Comparison of ENCODE assay signal across 22 cellular contexts in the genomic region with DNA sequence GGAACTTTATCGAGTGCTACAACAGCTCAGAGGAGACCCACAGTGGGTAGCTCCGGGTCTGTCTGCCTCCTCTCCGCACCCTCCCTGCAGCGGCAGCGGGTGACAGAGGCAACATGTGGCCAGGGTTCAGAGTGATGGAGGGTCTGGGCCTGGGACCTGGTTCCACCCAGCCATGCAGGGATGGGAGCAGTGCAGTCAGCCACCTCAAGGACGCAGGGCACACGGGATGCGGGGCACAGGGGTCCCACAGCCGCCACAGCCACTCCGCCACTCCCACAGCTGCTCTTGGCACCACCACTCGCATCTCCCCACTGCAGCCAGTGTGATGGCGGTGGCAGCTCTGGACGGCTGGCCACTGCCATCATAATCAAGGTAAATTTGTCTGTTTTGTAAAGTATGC.
"Had no signal": no experiment of that assay in that cellular context is flagged by ENCODE, and none has a peak within 500 bp of the region (broad histone marks: within the 10 kb centered on the region; RNA-seq: fewer than 3 reads in every experiment).

No MANE protein-coding gene starts in this region.

- DNase-seq: activated CD4-positive, alpha-beta T cell treated with anti-CD3 and anti-CD28 coated beads, Interleukin-2, amount 50 U/mL, for 4 hours; activated CD8-positive, alpha-beta memory T cell treated with anti-CD3 and anti-CD28 coated beads, Interleukin-2, amount 50 U/mL, for 48 hours; activated naive CD4-positive, alpha-beta T cell treated with anti-CD3 and anti-CD28 coated beads, Interleukin-2, amount 50 U/mL, for 16 hours; activated T-cell treated with anti-CD3 and anti-CD28 coated beads, Interleukin-2, amount 50 U/mL, for 48 hours; brain microvascular endothelial cell; caudate nucleus; dermis blood vessel endothelial cell; effector CD8-positive, alpha-beta T cell; erythroblast; foreskin fibroblast; heart right ventricle; naive thymus-derived CD4-positive, alpha-beta T cell; retina; sigmoid colon; stimulated activated CD4-positive, alpha-beta T cell treated with anti-CD3 and anti-CD28 coated beads, Interleukin-4, amount 100 ng/mL, for 1 hour; stomach; T-helper 9 cell; uterus had no signal

- H3K36me3 ChIP-seq: ascending aorta, brain microvascular endothelial cell, heart right ventricle, lower lobe of right lung, sigmoid colon, stomach, suprapubic skin, tibial nerve, uterus had no signal

- H3K4me3 ChIP-seq: ascending aorta, heart right ventricle, lower lobe of right lung, sigmoid colon, stomach, suprapubic skin, tibial nerve, uterus had no signal

- ATAC-seq: heart right ventricle; lower lobe of right lung; naive thymus-derived CD4-positive, alpha-beta T cell had no signal

- H3K27ac ChIP-seq: ascending aorta, brain microvascular endothelial cell, heart right ventricle, lower lobe of right lung, sigmoid colon, stomach, suprapubic skin, tibial nerve, uterus had no signal

- H3K27me3 ChIP-seq: ascending aorta, brain microvascular endothelial cell, heart right ventricle, sigmoid colon, stomach, suprapubic skin, tibial nerve, uterus had no signal

- H3K9me3 ChIP-seq: ascending aorta, heart right ventricle, lower lobe of right lung, sigmoid colon, stomach, suprapubic skin, tibial nerve, uterus had no signal

- H3K4me1 ChIP-seq: ascending aorta, heart right ventricle, lower lobe of right lung, sigmoid colon, stomach, suprapubic skin, tibial nerve, uterus had no signal
